ENCODE assay signal across 1 cellular context in the genomic region with DNA sequence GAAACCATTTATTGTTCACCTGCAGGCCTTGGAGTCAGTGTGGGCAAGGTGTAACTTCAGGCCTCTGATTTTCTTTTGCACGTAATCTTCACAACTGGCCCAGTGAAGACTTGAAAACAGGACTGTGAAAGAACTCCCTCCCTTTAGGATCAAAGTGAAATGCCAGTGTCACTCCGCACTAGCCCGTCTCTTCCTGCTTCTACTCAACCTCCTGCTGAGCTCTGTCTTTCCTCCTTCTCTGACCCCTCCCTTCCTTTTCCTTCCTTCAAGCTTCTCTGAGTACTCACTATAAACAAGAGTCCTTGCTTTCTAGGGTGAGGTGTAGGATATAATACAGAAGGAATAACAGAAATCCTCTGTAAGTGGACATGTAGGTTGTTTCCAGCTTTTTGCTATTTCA.
TF ChIP-seq lines count a peak whose summit lies in the region.

No MANE protein-coding gene starts in this region.

TF ChIP-seq in GM23338, 12 proteins besides CTCF, POLR2A, EP300 and RAD21 (continued from another document):
- TF ChIP-seq ZNF462 (CRISPR knock-in tag; IDR thresholded peaks at IDR 0.05) (no peak), POLR2AphosphoS5 (IDR thresholded peaks at IDR 0.05; ENCODE audit: low read depth) (no peak), EZH2phosphoT487 (IDR thresholded peaks at IDR 0.05; ENCODE audit: unreplicated experiment) (no peak), STAT1 (IDR thresholded peaks at IDR 0.05; ENCODE audit: unreplicated experiment) (no peak), ETS1 (IDR thresholded peaks at IDR 0.05) (no peak), JUNB (IDR thresholded peaks at IDR 0.05; ENCODE audit: unreplicated experiment) (no peak), ZNF114 (CRISPR knock-in tag; IDR thresholded peaks at IDR 0.05) (no peak)
